Comparison of ENCODE assay signal across 28 cellular contexts in genomic region chr19:39768811-39769210, GRCh38. TPM values are rescaled to one million over a fixed set of nuclear protein-coding genes. Genes with fewer than 3 reads are reported as not detected.
"Had no signal": no experiment of that assay in that cellular context is flagged by ENCODE, and none has a peak within 500 bp of the region (broad histone marks: within the 10 kb centered on the region; RNA-seq: fewer than 3 reads in every experiment).

No MANE protein-coding gene starts in this region.

- H3K27ac ChIP-seq: KMS-11, SK-N-MC, VCaP had no signal

- DNase-seq: activated CD4-positive, alpha-beta memory T cell treated with anti-CD3 and anti-CD28 coated beads for 36 hours; activated CD4-positive, alpha-beta T cell treated with anti-CD3 and anti-CD28 coated beads, Interleukin-2, amount 10 ng/mL, durations not matched to agents 7 days and 5 days; activated CD4-positive, CD25-positive, alpha-beta regulatory T cell; activated CD8-positive, alpha-beta memory T cell treated with anti-CD3 and anti-CD28 coated beads for 24 hours; activated effector memory CD4-positive, alpha-beta T cell treated with anti-CD3 and anti-CD28 coated beads, Interleukin-2, amount 50 U/mL, for 16 hours; activated naive CD4-positive, alpha-beta T cell treated with Interleukin-2 at 50 U/mL for 16 hours; activated naive CD8-positive, alpha-beta T cell treated with anti-CD3 and anti-CD28 coated beads, Interleukin-2, amount 50 U/mL, for 24 hours; activated T-cell treated with anti-CD3 and anti-CD28 coated beads, Interleukin-2, amount 50 U/mL, for 4 hours; amniotic stem cell; NCI-H1092; NCI-H1436; NCI-H187 treated with DMSO at 0.1 percent for 48 hours; NCI-H2081 treated with DMSO at 0.1 percent for 48 hours; NCI-H2171 treated with DMSO at 0.1 percent for 48 hours; NCI-H226; NCI-H526 treated with DMSO at 0.1 percent for 48 hours; SIG-M5; T-cell; T-helper 2 cell; T1000 had no signal

- H3K4me3 ChIP-seq: SK-N-MC had no signal

RNA-seq across cellular contexts. Expression of gene LEUTX, which starts 9.8 kb away (rescaled TPM):
- total RNA-seq: activated CD4-positive, alpha-beta memory T cell treated with anti-CD3 and anti-CD28 coated beads for 36 hours; activated CD4-positive, alpha-beta T cell treated with anti-CD3 and anti-CD28 coated beads, Interleukin-2, amount 10 ng/mL, durations not matched to agents 7 days and 5 days; activated naive CD4-positive, alpha-beta T cell treated with anti-CD3 and anti-CD28 coated beads, Interleukin-2, amount 50 U/mL, for 72 hours; activated T-cell treated with anti-CD3 and anti-CD28 coated beads, Interleukin-2, amount 50 U/mL, for 4 hours; astrocyte; MCF 10A; NCI-H460; RPMI7951; T-cell had no signal

RNA-seq across cellular contexts. Expression of gene CLC, which starts 31.0 kb away (rescaled TPM):
- total RNA-seq: activated CD4-positive, alpha-beta T cell treated with anti-CD3 and anti-CD28 coated beads, Interleukin-2, amount 10 ng/mL, durations not matched to agents 7 days and 5 days; astrocyte; MCF 10A; NCI-H460; RPMI7951 had no signal
